8 cellular contexts compared by ENCODE assay signal in the genomic region with DNA sequence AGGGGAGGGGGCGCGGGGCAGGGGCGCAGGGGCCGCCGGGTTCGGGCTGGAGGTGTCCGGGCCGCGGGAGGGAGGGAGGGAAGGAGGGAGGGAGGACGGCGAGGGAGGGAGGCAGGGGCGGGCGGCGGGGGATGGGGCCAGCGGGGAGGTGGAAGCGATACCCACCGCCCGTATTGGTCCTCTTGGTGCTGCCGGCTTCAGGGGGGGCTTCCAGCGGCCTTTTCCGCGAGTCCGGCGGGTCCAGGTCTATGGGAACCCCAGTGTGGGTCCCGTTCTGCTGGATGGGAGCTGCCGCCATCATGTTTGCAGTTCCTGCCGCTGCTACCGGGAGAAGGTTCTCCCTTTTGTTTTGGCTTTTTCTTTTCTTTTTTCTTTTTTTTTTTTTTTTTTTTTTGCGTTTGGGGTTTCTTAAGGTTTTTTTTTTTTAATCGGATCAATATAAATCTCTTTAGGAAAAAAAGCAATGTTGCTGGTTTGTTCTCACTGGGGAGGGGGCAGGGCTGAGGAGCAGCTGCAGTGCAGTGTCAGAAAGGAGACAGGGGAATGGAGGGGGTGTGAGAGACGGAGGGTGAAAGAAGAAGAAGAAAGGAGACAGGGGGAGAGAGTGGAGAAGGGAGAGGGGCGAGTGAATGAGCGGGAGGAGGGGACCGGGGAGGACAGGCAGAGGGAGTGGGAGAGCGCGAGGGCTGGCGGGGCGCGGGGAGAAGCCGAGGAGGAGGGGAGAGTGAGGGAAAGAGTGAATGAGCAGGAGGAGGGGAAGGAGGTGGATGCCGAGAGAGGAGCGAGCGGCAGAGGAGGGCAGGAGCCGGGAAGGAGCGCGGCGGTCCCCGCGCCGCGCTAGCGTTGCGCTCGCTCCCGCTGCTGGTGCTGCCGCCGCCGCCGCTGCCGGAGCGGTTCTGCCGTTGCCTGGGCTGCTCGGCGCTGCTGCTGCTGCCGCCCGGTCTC. TPM values are rescaled to one million over a fixed set of nuclear protein-coding genes. Genes with fewer than 3 reads are reported as not detected.
DNase-seq lines count a peak whose midpoint lies in the region; ATAC-seq and TF ChIP-seq lines count a peak whose summit lies in the region.

A gene with protein sequence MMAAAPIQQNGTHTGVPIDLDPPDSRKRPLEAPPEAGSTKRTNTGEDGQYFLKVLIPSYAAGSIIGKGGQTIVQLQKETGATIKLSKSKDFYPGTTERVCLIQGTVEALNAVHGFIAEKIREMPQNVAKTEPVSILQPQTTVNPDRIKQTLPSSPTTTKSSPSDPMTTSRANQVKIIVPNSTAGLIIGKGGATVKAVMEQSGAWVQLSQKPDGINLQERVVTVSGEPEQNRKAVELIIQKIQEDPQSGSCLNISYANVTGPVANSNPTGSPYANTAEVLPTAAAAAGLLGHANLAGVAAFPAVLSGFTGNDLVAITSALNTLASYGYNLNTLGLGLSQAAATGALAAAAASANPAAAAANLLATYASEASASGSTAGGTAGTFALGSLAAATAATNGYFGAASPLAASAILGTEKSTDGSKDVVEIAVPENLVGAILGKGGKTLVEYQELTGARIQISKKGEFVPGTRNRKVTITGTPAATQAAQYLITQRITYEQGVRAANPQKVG (minus strand): TSS at position 898 of the 945 bp plus-strand sequence. CDS start 597 bp downstream, at position 301.

- no peak for TF ChIP-seq POLR2A in GM18505 (IDR thresholded peaks at IDR 0.05; ENCODE audit: borderline replicate concordance, extremely low read depth, insufficient read depth, insufficient read length)

- peak; percentile 33 for ATAC-seq in GM18505 (IDR thresholded peaks at IDR 0.05; ENCODE audit: unreplicated experiment)
- no peak for ATAC-seq in HG03045 (IDR thresholded peaks at IDR 0.05; ENCODE audit: unreplicated experiment)

- H3K27ac ChIP-seq in ascending aorta = peak within 1 kb of the TSS; percentile 76 to 85

- H3K9me3 ChIP-seq in ascending aorta = no peaks in the 10 kb centered on the region

- H3K27me3 ChIP-seq in ascending aorta = no peaks in the 10 kb centered on the region

- DNase-seq in NCI-H146 (lab: John Stamatoyannopoulos, UW) (peak; percentile 70), ascending aorta (ENCODE audit: low spot score in 2 of 2) (peak in 1 of 2 donors; percentile 65), retinal pigment epithelial cell (ENCODE audit: low read depth) (no peak), GM19240 (ENCODE audit: insufficient read length, low spot score) (no peak)
- DNase-seq in activated CD4-positive, alpha-beta T cell treated with anti-CD3 and anti-CD28 coated beads, Interleukin-2, amount 50 U/mL, for 1 hour = no peak

- no peaks in the 10 kb centered on the region for H3K4me1 ChIP-seq in ascending aorta

- TF ChIP-seq CTCF in ascending aorta (IDR thresholded peaks at IDR 0.05) = no peak
- TF ChIP-seq CTCF in retinal pigment epithelial cell (conservative IDR thresholded peaks at IDR 0.05; ENCODE audit: low read depth, low read length) = no peak

- intact Hi-C loops in ascending aorta (cut with DNase I) = loop anchor here (2.0 to 5.0 kb wide), 2 partner anchors 75 to 320 kb away; no protein-coding TSS in a partner anchor

- H3K36me3 ChIP-seq in ascending aorta = no peaks in the 10 kb centered on the region

- H3K4me3 ChIP-seq in ascending aorta (peak within 1 kb of the TSS; percentile 64 to 71), iPS-11a (ENCODE audit: low read depth, low read length) (peak within 1 kb of the TSS; percentile 89), retinal pigment epithelial cell (ENCODE audit: low read length) (peak within 1 kb of the TSS; percentile 91)

RNA-seq across cellular contexts. Expression of the gene that starts here (rescaled TPM):
- 11.1 TPM for total RNA-seq in ascending aorta
